27 cellular contexts compared by ENCODE assay signal in the genomic region with DNA sequence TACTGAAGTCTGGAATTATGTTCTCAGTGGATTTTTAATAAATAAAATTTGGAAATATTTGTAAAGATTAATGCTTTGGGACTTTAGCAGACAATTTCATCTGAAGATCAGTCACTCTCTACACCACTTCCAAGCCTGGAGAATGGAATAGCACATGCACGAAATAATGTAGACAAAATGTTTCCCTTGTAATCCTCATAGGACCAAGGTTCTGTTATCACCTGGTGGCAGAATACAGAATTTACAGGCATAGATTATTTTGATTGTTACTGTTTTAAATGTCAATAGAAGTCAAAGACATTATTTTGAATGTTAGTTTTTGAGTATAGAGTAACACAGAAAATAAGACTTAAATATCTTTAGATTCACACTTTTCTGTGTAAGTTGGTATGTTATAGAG. TPM values are rescaled to one million over a fixed set of nuclear protein-coding genes. Genes with fewer than 3 reads are reported as not detected.
"Had no signal": no experiment of that assay in that cellular context is flagged by ENCODE, and none has a peak within 500 bp of the region (broad histone marks: within the 10 kb centered on the region; RNA-seq: fewer than 3 reads in every experiment).

No MANE protein-coding gene starts in this region.

- H3K36me3 Mint-ChIP-seq: activated CD8-positive, alpha-beta memory T cell treated with anti-CD3 and anti-CD28 coated beads, Interleukin-2, amount 10 ng/mL, durations not matched to agents 7 days and 5 days; activated naive CD4-positive, alpha-beta T cell treated with anti-CD3 and anti-CD28 coated beads, Interleukin-2, amount 50 U/mL, for 72 hours; brain had no signal

- ATAC-seq: activated CD8-positive, alpha-beta memory T cell treated with anti-CD3 and anti-CD28 coated beads, Interleukin-2, amount 10 ng/mL, durations not matched to agents 7 days and 5 days; activated naive CD4-positive, alpha-beta T cell treated with anti-CD3 and anti-CD28 coated beads, Interleukin-2, amount 50 U/mL, for 72 hours; activated naive CD8-positive, alpha-beta T cell treated with anti-CD3 and anti-CD28 coated beads, Interleukin-2, amount 50 U/mL, for 24 hours; T-helper 17 cell had no signal

- H3K9me3 ChIP-seq: SJSA1 had no signal

- H3K27me3 Mint-ChIP-seq: activated CD4-positive, alpha-beta T cell treated with anti-CD3 and anti-CD28 coated beads, Interleukin-2, amount 10 ng/mL, durations not matched to agents 24 days and 14 days; activated CD8-positive, alpha-beta memory T cell treated with anti-CD3 and anti-CD28 coated beads, Interleukin-2, amount 10 ng/mL, durations not matched to agents 7 days and 5 days; activated naive CD8-positive, alpha-beta T cell treated with anti-CD3 and anti-CD28 coated beads, Interleukin-2, amount 50 U/mL, for 24 hours; brain had no signal

- DNase-seq: activated B cell treated with CpG ODN at 0.5 μM for 24 hours; activated CD4-positive, alpha-beta T cell treated with anti-CD3 and anti-CD28 coated beads for 1 hour; activated CD4-positive, alpha-beta T cell treated with anti-CD3 and anti-CD28 coated beads, Interleukin-2, amount 10 ng/mL, durations not matched to agents 24 days and 14 days; activated CD4-positive, alpha-beta T cell treated with anti-CD3 and anti-CD28 coated beads, Interleukin-2, amount 50 U/mL, for 48 hours; activated CD8-positive, alpha-beta memory T cell treated with anti-CD3 and anti-CD28 coated beads, Interleukin-2, amount 10 ng/mL, durations not matched to agents 7 days and 5 days; activated effector memory CD4-positive, alpha-beta T cell treated with Interleukin-2 at 50 U/mL for 16 hours; activated naive CD4-positive, alpha-beta T cell treated with Interleukin-2 at 50 U/mL for 16 hours; activated naive CD8-positive, alpha-beta T cell treated with anti-CD3 and anti-CD28 coated beads, Interleukin-2, amount 50 U/mL, for 24 hours; activated T-cell treated with anti-CD3 and anti-CD28 coated beads, Interleukin-2, amount 50 U/mL, for 24 hours; amygdala; Kasumi-1; KBM-7; NCI-H1105 treated with DMSO at 0.1 percent for 48 hours; NCI-H1436 treated with DMSO at 0.1 percent for 48 hours; NCI-H187; NCI-H2081; NCI-H524; SHP77; T-helper 17 cell; T-helper 9 cell had no signal

- H3K27me3 ChIP-seq: SJSA1 had no signal

- H3K4me3 Mint-ChIP-seq: activated B cell treated with CpG ODN at 0.5 μM for 24 hours; activated CD4-positive, alpha-beta T cell treated with anti-CD3 and anti-CD28 coated beads, Interleukin-2, amount 10 ng/mL, durations not matched to agents 24 days and 14 days; activated CD8-positive, alpha-beta memory T cell treated with anti-CD3 and anti-CD28 coated beads, Interleukin-2, amount 10 ng/mL, durations not matched to agents 7 days and 5 days; activated naive CD8-positive, alpha-beta T cell treated with anti-CD3 and anti-CD28 coated beads, Interleukin-2, amount 50 U/mL, for 24 hours; activated T-cell treated with anti-CD3 and anti-CD28 coated beads, Interleukin-2, amount 50 U/mL, for 24 hours; activated T-helper 1 cell treated with anti-CD3 and anti-CD28 coated beads, Interleukin-12 subunit alpha, Interleukin-12 subunit beta, Interleukin-2, Interleukin-4 antibody, amounts not matched to agents 30 ng/mL and 10 ng/mL and 1 ng/mL, durations not matched to agents 14 hours and 24 hours and 36 hours; brain; central memory CD8-positive, alpha-beta T cell; T-helper 17 cell had no signal

- H3K27ac Mint-ChIP-seq: activated B cell treated with CpG ODN at 0.5 μM for 24 hours; activated CD4-positive, alpha-beta T cell treated with anti-CD3 and anti-CD28 coated beads, Interleukin-2, amount 10 ng/mL, durations not matched to agents 24 days and 14 days; activated CD8-positive, alpha-beta memory T cell treated with anti-CD3 and anti-CD28 coated beads, Interleukin-2, amount 10 ng/mL, durations not matched to agents 7 days and 5 days; activated naive CD4-positive, alpha-beta T cell treated with anti-CD3 and anti-CD28 coated beads, Interleukin-2, amount 50 U/mL, for 72 hours; activated naive CD8-positive, alpha-beta T cell treated with anti-CD3 and anti-CD28 coated beads, Interleukin-2, amount 50 U/mL, for 24 hours; activated T-cell treated with anti-CD3 and anti-CD28 coated beads, Interleukin-2, amount 50 U/mL, for 24 hours; activated T-helper 1 cell treated with anti-CD3 and anti-CD28 coated beads, Interleukin-12 subunit alpha, Interleukin-12 subunit beta, Interleukin-2, Interleukin-4 antibody, amounts not matched to agents 30 ng/mL and 10 ng/mL and 1 ng/mL, durations not matched to agents 14 hours and 24 hours and 36 hours; T-helper 17 cell had no signal

- H3K4me3 ChIP-seq: SJSA1 had no signal

- H3K4me1 ChIP-seq: SJSA1 had no signal

- H3K4me1 Mint-ChIP-seq: activated B cell treated with CpG ODN at 0.5 μM for 24 hours; activated CD4-positive, alpha-beta T cell treated with anti-CD3 and anti-CD28 coated beads, Interleukin-2, amount 10 ng/mL, durations not matched to agents 24 days and 14 days; activated CD8-positive, alpha-beta memory T cell treated with anti-CD3 and anti-CD28 coated beads, Interleukin-2, amount 10 ng/mL, durations not matched to agents 7 days and 5 days; activated naive CD8-positive, alpha-beta T cell treated with anti-CD3 and anti-CD28 coated beads, Interleukin-2, amount 50 U/mL, for 24 hours; central memory CD8-positive, alpha-beta T cell; T-helper 17 cell had no signal

- H3K9me3 Mint-ChIP-seq: activated B cell treated with CpG ODN at 0.5 μM for 24 hours; activated CD4-positive, alpha-beta T cell treated with anti-CD3 and anti-CD28 coated beads, Interleukin-2, amount 10 ng/mL, durations not matched to agents 24 days and 14 days; activated naive CD4-positive, alpha-beta T cell treated with anti-CD3 and anti-CD28 coated beads, Interleukin-2, amount 50 U/mL, for 72 hours; activated naive CD8-positive, alpha-beta T cell treated with anti-CD3 and anti-CD28 coated beads, Interleukin-2, amount 50 U/mL, for 24 hours; activated T-cell treated with anti-CD3 and anti-CD28 coated beads, Interleukin-2, amount 50 U/mL, for 24 hours; activated T-helper 1 cell treated with anti-CD3 and anti-CD28 coated beads, Interleukin-12 subunit alpha, Interleukin-12 subunit beta, Interleukin-2, Interleukin-4 antibody, amounts not matched to agents 30 ng/mL and 10 ng/mL and 1 ng/mL, durations not matched to agents 14 hours and 24 hours and 36 hours; brain; central memory CD8-positive, alpha-beta T cell had no signal

- H3K27ac ChIP-seq: RWPE1, SJSA1 had no signal

- H3K36me3 ChIP-seq: SJSA1 had no signal

RNA-seq across cellular contexts. Expression of a gene that starts 9.1 kb away (rescaled TPM):
- total RNA-seq: activated B cell treated with CpG ODN at 0.5 μM for 24 hours; activated CD4-positive, alpha-beta T cell treated with anti-CD3 and anti-CD28 coated beads, Interleukin-2, amount 10 ng/mL, durations not matched to agents 24 days and 14 days; activated CD8-positive, alpha-beta memory T cell treated with anti-CD3 and anti-CD28 coated beads, Interleukin-2, amount 10 ng/mL, durations not matched to agents 7 days and 5 days; activated naive CD4-positive, alpha-beta T cell treated with anti-CD3 and anti-CD28 coated beads, Interleukin-2, amount 50 U/mL, for 72 hours; activated T-helper 1 cell treated with anti-CD3 and anti-CD28 coated beads, Interleukin-12 subunit alpha, Interleukin-12 subunit beta, Interleukin-2, Interleukin-4 antibody, amounts not matched to agents 30 ng/mL and 10 ng/mL and 1 ng/mL, durations not matched to agents 14 hours and 24 hours and 36 hours; astrocyte; SJSA1; T-helper 17 cell had no signal
